ENCODE assay signal across 21 cellular contexts in the genomic region with DNA sequence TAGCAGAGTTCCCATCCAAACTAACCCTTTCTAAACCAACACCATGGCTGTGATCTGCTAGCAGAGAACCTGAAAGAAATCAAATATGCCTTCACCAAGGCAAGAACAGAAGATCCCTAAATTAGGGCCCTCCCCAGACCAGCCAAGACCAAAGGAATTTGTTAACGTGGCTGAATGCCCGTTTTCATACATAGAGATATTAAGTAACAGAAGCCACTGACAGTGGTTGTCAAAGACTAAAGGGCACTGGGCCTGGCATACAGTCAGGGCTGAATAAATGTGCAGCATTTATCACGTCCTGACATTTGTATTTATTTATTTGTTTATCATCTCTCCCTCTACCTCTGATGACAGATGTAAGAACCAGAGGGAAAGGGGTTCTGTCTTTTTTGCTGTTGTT.
A peak's percentile ranks its signal among the peaks of the same experiment; 100 is the strongest.
DNase-seq lines count a peak whose midpoint lies in the region; ATAC-seq, FAIRE-seq and TF ChIP-seq lines count a peak whose summit lies in the region.
"Had no signal": no experiment of that assay in that cellular context is flagged by ENCODE, and none has a peak within 500 bp of the region (broad histone marks: within the 10 kb centered on the region; RNA-seq: fewer than 3 reads in every experiment).

No MANE protein-coding gene starts in this region.

- TF ChIP-seq CTCF in heart right ventricle (IDR thresholded peaks at IDR 0.05) (no peak), GM12878 (IDR thresholded peaks at IDR 0.05 in 2 of 3, conservative IDR thresholded peaks at IDR 0.05 in 1 of 3; ENCODE audit: control insufficient read depth in 2 of 3, extremely low read depth in 1 of 3, insufficient read depth in 1 of 3, low read depth in 3 of 3, low read length in 3 of 3) (no peak)

- TF ChIP-seq EP300 in GM12878 (IDR thresholded peaks at IDR 0.05; ENCODE audit: borderline replicate concordance in 1 of 2, control insufficient read depth in 1 of 2, low read depth in 2 of 2, low read length in 2 of 2): no peak

- H3K4me1 ChIP-seq in heart right ventricle (peaks cover 0 to 25% (median 4%) of the 10 kb centered on the region in 9 donors), GM12878 (ENCODE audit: control insufficient read depth, insufficient read depth, low read length) (no peaks in the 10 kb centered on the region)

- H3K4me3 ChIP-seq in heart right ventricle (no peak overlapping the region), GM12878 (no peak overlapping the region)
- H3K4me3 ChIP-seq: GM23248 had no signal

- H3K36me3 ChIP-seq in heart right ventricle: peaks cover 0 to 14% (median 0%) of the 10 kb centered on the region in 9 donors
- H3K36me3 ChIP-seq in GM12878 (ENCODE audit: control insufficient read depth in 2 of 2, insufficient read depth in 2 of 2, low read length in 1 of 2): no peaks in the 10 kb centered on the region

- H3K4me2 ChIP-seq in GM12878 (ENCODE audit: control insufficient read depth, insufficient read depth): no peak overlapping the region

- H4K20me1 ChIP-seq in GM12878 (ENCODE audit: control insufficient read depth, insufficient read depth): no peaks in the 10 kb centered on the region

- FAIRE-seq in GM12878 (lab: Jason Lieb, UNC): no peak
- FAIRE-seq: GM12892, GM19239, H1 had no signal

- WGBS in heart right ventricle, 2 donors: 55 to 67% methylated on average over 3 of the region's 3 CpGs
- WGBS in GM12878 (ENCODE audit: insufficient coverage, insufficient replicate concordance, low lambda C conversion rate, missing lambda C conversion rate): 74% methylated on average over 3 of the region's 3 CpGs

- RAD21 ChIA-PET in GM12878 (lab: Charles Lee; ENCODE audit: unreplicated experiment): no interaction called here

- POLR2A ChIA-PET in GM12878 (lab: Charles Lee): no interaction called here

- SMC1A ChIA-PET in GM12878 (lab: Charles Lee; ENCODE audit: uncharacterized antibody, unreplicated experiment): no interaction called here

- CTCF ChIA-PET in GM12878 (lab: Yijun Ruan, JAX): no interaction called here

- no peak overlapping the region for H2AFZ ChIP-seq in GM12878 (ENCODE audit: control insufficient read depth, low read depth, low read length)
- H2AFZ ChIP-seq: GM23248 had no signal

- TF ChIP-seq RAD21 in GM12878 (IDR thresholded peaks at IDR 0.05; ENCODE audit: insufficient read depth, low read depth, low read length): no peak

- peak in 6 of 8 donors; percentile 21 to 82 (median 64) for ATAC-seq in heart right ventricle
- ATAC-seq in GM12878: no peak
- ATAC-seq in left ventricle myocardium superior: peak; percentile 75

- in situ Hi-C loops in GM12878 (cut with MboI): no loop called here

- no peaks in the 10 kb centered on the region for H3K79me2 ChIP-seq in GM12878 (ENCODE audit: control insufficient read depth, insufficient read depth, low read length)

- H3K9ac ChIP-seq in GM12878 (ENCODE audit: control insufficient read depth, insufficient read depth, low read length): no peak overlapping the region
- H3K9ac ChIP-seq: GM23248 had no signal

- intact Hi-C loops in heart right ventricle (cut with DNase I) (no loop called here), cardiac septum (cut with DNase I) (no loop called here), GM12878 (cut with micrococcal nuclease; ENCODE audit: unreplicated experiment) (no loop called here), left ventricle myocardium superior (cut with micrococcal nuclease) (no loop called here)

- TSS peak; percentile 31 for BruUV-seq in GM12878 (replicated peaks; lab: Mats Ljungman, UMichigan)

- peaks cover 0 to 32% (median 0%) of the 10 kb centered on the region in 11 donors for H3K9me3 ChIP-seq in heart right ventricle
- H3K9me3 ChIP-seq in GM12878 (replicated peaks; ENCODE audit: control insufficient read depth, insufficient read depth, low read length): no peaks in the 10 kb centered on the region

- DNase-seq in heart right ventricle (peak in 1 of 2 donors; percentile 11), cardiac septum (ENCODE audit: low spot score) (no peak), GM12878 (ENCODE audit: low read depth, low spot score) (no peak), left ventricle myocardium superior (no peak), myocyte (ENCODE audit: low read depth) (peak; percentile 6), NCI-H187 treated with DMSO at 0.1 percent for 48 hours (lab: John Stamatoyannopoulos, UW) (no peak), NCI-H510A (lab: John Stamatoyannopoulos, UW) (no peak), NCI-H82 (lab: John Stamatoyannopoulos, UW) (no peak)
- DNase-seq: C1 segment of cervical spinal cord; Calu3; CD4-positive, alpha-beta memory T cell; COR-L47; DMS53; DMS79 treated with DMSO at 0.1 percent for 48 hours; GF-D8; GM23248; H7; HCEC 1CT had no signal

- peak overlapping the region in 2 of 10 donors; percentile 3 to 25 for H3K27ac ChIP-seq in heart right ventricle
- H3K27ac ChIP-seq in GM12878 (ENCODE audit: control insufficient read depth, insufficient read depth): no peak overlapping the region
- H3K27ac ChIP-seq: GM23248 had no signal

- H3K27me3 ChIP-seq in heart right ventricle (no peaks in the 10 kb centered on the region), GM12878 (replicated peaks in 1 of 2; ENCODE audit: control insufficient read depth in 2 of 2, insufficient read depth in 2 of 2, low read length in 1 of 2) (no peaks in the 10 kb centered on the region)

- TF ChIP-seq POLR2A in GM12878 (IDR thresholded peaks at IDR 0.05; ENCODE audit: low read depth, low read length): no peak

TF ChIP-seq in GM12878, 131 proteins besides CTCF, POLR2A, EP300 and RAD21:
- TF ChIP-seq NFXL1 (IDR thresholded peaks at IDR 0.05; ENCODE audit: borderline replicate concordance) (no peak), POLR2AphosphoS5 (IDR thresholded peaks at IDR 0.05; ENCODE audit: low read length) (no peak), ZSCAN29 (IDR thresholded peaks at IDR 0.05) (no peak), YBX1 (IDR thresholded peaks at IDR 0.05) (no peak)
- TF ChIP-seq, protein P1, sequence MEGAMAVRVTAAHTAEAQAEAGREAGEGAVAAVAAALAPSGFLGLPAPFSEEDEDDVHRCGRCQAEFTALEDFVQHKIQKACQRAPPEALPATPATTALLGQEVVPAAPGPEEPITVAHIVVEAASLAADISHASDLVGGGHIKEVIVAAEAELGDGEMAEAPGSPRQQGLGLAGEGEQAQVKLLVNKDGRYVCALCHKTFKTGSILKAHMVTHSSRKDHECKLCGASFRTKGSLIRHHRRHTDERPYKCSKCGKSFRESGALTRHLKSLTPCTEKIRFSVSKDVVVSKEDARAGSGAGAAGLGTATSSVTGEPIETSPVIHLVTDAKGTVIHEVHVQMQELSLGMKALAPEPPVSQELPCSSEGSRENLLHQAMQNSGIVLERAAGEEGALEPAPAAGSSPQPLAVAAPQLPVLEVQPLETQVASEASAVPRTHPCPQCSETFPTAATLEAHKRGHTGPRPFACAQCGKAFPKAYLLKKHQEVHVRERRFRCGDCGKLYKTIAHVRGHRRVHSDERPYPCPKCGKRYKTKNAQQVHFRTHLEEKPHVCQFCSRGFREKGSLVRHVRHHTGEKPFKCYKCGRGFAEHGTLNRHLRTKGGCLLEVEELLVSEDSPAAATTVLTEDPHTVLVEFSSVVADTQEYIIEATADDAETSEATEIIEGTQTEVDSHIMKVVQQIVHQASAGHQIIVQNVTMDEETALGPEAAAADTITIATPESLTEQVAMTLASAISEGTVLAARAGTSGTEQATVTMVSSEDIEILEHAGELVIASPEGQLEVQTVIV (IDR thresholded peaks at IDR 0.05; ENCODE audit: borderline replicate concordance, partially characterized antibody): no peak
